In the genomic region with DNA sequence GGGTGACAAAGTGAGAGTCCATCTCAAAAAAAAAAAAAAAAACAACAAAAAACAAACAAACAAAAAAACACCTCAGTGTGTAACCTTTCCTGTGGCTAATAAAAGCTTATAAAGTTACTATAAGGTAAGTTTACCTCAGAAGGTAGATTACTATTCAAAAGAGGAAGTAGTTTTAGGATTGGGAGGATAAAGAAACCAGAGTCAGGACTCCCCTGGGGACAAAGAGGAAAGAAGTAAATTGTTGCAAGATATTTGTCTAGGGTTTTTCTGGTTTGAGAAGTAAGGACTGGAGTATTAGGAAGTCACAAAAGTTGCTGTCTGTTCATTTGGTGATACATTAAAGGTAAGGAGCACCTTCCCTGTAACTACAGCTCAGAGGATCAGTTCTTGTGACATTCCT, we compare ENCODE assay signal across 20 cellular contexts. TPM values are rescaled to one million over a fixed set of nuclear protein-coding genes. Genes with fewer than 3 reads are reported as not detected.
A peak's percentile ranks its signal among the peaks of the same experiment; 100 is the strongest.
DNase-seq lines count a peak whose midpoint lies in the region; TF ChIP-seq lines count a peak whose summit lies in the region.
"Had no signal": no experiment of that assay in that cellular context is flagged by ENCODE, and none has a peak within 500 bp of the region (broad histone marks: within the 10 kb centered on the region; RNA-seq: fewer than 3 reads in every experiment).

No MANE protein-coding gene starts in this region.

- peak; percentile 50 for DNase-seq in SIG-M5 treated with dmso at 0.1 percent for 504 hours (lab: John Stamatoyannopoulos, UW; ENCODE audit: unreplicated experiment)
- DNase-seq in SIG-M5 (lab: John Stamatoyannopoulos, UW), result no peak
- DNase-seq in NB4 (ENCODE audit: low read depth), result peak; percentile 80
- DNase-seq in SKM-1 treated with dmso at 0.1 percent for 144 hours (lab: John Stamatoyannopoulos, UW; ENCODE audit: unreplicated experiment), result peak; percentile 95
- DNase-seq in RWPE1 (ENCODE audit: low spot score), result no peak
- DNase-seq in NCI-H1694 treated with DMSO at 0.1 percent for 48 hours (lab: John Stamatoyannopoulos, UW), result no peak
- no peak for DNase-seq in CD4-positive, alpha-beta memory T cell
- no peak for DNase-seq in Ammon's horn (ENCODE audit: low spot score)
- DNase-seq: COR-L47, DMS53, GOT3, NCI-H1105, NCI-H187, NCI-H2171, NCI-H446 treated with DMSO at 0.1 percent for 48 hours, NCI-H774, SK-N-SH, T-helper 2 cell had no signal

- H3K4me1 Mint-ChIP-seq in CD4-positive, alpha-beta memory T cell, result no peaks in the 10 kb centered on the region

- peaks cover 0 to 8% of the 10 kb centered on the region in 2 donors for H3K9me3 ChIP-seq in CD4-positive, alpha-beta memory T cell (ENCODE audit: control insufficient read depth in 1 of 2, low read length in 2 of 2)

- CTCF ChIA-PET in RWPE1 (lab: Yijun Ruan, JAX), result interaction anchor here (0.6 to 0.7 kb wide), 2 partner anchors 210 to 1094 kb away, joined by 3 to 7 read pairs; no protein-coding TSS in a partner anchor
- CTCF ChIA-PET in CD4-positive, alpha-beta memory T cell (lab: Charles Lee; ENCODE audit: partially characterized antibody), result interaction anchor here (0.7 kb wide), 1 partner anchor 62 kb away, joined by 3 read pairs; no protein-coding TSS in a partner anchor

- peaks cover 7 to 13% of the 10 kb centered on the region in 2 donors for H3K27me3 Mint-ChIP-seq in CD4-positive, alpha-beta memory T cell

- H3K36me3 Mint-ChIP-seq in CD4-positive, alpha-beta memory T cell, result peaks cover 6 to 8% of the 10 kb centered on the region in 2 donors

- no peaks in the 10 kb centered on the region for H3K36me3 ChIP-seq in CD4-positive, alpha-beta memory T cell (ENCODE audit: insufficient read depth, low read length)

- TF ChIP-seq CTCF in NB4 (IDR thresholded peaks at IDR 0.05; ENCODE audit: low read depth, low read length) (no peak), RWPE1 (conservative IDR thresholded peaks at IDR 0.05; ENCODE audit: low read depth) (no peak)

- no peak overlapping the region for H3K4me3 Mint-ChIP-seq in CD4-positive, alpha-beta memory T cell

- no peak overlapping the region for H3K4me3 ChIP-seq in NB4 (ENCODE audit: low read depth, low read length)
- H3K4me3 ChIP-seq in CD4-positive, alpha-beta memory T cell (ENCODE audit: low read length in 2 of 2), result no peak overlapping the region

- H3K4me1 ChIP-seq in CD4-positive, alpha-beta memory T cell (ENCODE audit: insufficient read depth, low read length), result no peaks in the 10 kb centered on the region

- POLR2A ChIA-PET in RWPE1 (lab: Yijun Ruan, JAX; ENCODE audit: low non-redundant PET), result no interaction called here
- POLR2A ChIA-PET in CD4-positive, alpha-beta memory T cell (lab: Charles Lee; ENCODE audit: partially characterized antibody), result no interaction called here

- no peak for TF ChIP-seq POLR2A in NB4 (IDR thresholded peaks at IDR 0.05; ENCODE audit: extremely low read depth, insufficient read length)

- H3K27ac Mint-ChIP-seq in CD4-positive, alpha-beta memory T cell, result no peak overlapping the region

- H3K27me3 ChIP-seq in CD4-positive, alpha-beta memory T cell (ENCODE audit: insufficient read depth, low read length), result no peaks in the 10 kb centered on the region

- H3K27ac ChIP-seq in RWPE1, result no peak overlapping the region
- no peak overlapping the region for H3K27ac ChIP-seq in CD4-positive, alpha-beta memory T cell (ENCODE audit: low read depth, low read length)
- H3K27ac ChIP-seq: 22Rv1, C4-2B had no signal

- peaks cover 2 to 36% (median 25%) of the 10 kb centered on the region in 8 donors for H3K9me3 Mint-ChIP-seq in CD4-positive, alpha-beta memory T cell

- intact Hi-C loops in CD4-positive, alpha-beta memory T cell (cut with micrococcal nuclease), result no loop called here

RNA-seq across cellular contexts. Expression of a gene that starts 23.8 kb away (rescaled TPM):
- total RNA-seq in CD4-positive, alpha-beta memory T cell, result 1 to 10 TPM; 2.2 to 2.8 TPM
- under 1 TPM; 0.02 to 0.92 TPM for polyA plus RNA-seq in CD4-positive, alpha-beta memory T cell

RNA-seq across cellular contexts. Expression of a gene that starts 27.8 kb away (rescaled TPM):
- under 1 TPM; 0.20 to 0.28 TPM for total RNA-seq in CD4-positive, alpha-beta memory T cell
- under 1 TPM in 1 of 2 donors, not detected in 1; 0.03 TPM for polyA plus RNA-seq in CD4-positive, alpha-beta memory T cell

Comparison
In these comparisons a context has a peak if more than half of its experiments do, and no peak if none do; other contexts are left out.
1. DNase-seq: peak in SIG-M5 treated with dmso at 0.1 percent for 504 hours (single experiment), NB4 (single experiment) and SKM-1 treated with dmso at 0.1 percent for 144 hours (single experiment); none in SIG-M5 (single experiment), RWPE1 (single experiment), NCI-H1694 treated with DMSO at 0.1 percent for 48 hours (single experiment), CD4-positive, alpha-beta memory T cell (0 of 5) and Ammon's horn (single experiment).